Comparison of ENCODE assay signal across 21 cellular contexts in the genomic region with DNA sequence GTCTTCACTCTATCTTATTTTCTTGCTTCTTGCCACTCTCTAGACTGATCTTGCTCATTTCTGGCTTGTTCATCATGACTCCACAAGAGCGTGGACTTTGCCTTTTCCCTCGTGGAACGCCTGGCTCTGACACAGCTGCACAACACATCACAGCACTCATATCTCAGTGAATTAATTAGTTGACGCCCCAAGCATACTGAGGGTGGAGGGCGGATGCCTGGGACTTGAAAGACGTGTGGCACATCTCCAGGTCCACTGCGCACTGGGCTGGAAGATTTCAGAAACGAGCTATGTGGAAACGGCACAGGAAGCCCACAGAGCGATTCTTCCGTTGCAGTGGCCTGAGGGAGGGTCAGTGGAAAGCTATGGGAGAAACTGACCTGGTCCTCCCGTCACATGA.
"Had no signal": no experiment of that assay in that cellular context is flagged by ENCODE, and none has a peak within 500 bp of the region (broad histone marks: within the 10 kb centered on the region; RNA-seq: fewer than 3 reads in every experiment).

No MANE protein-coding gene starts in this region.

- DNase-seq: activated B cell treated with CpG ODN at 0.5 μM for 24 hours; activated CD4-positive, alpha-beta T cell treated with anti-CD3 and anti-CD28 coated beads for 36 hours; activated CD4-positive, alpha-beta T cell treated with anti-CD3 and anti-CD28 coated beads, Interleukin-2, amount 50 U/mL, for 4 hours; activated CD8-positive, alpha-beta memory T cell treated with anti-CD3 and anti-CD28 coated beads, Interleukin-2, amount 50 U/mL, for 48 hours; activated naive CD4-positive, alpha-beta T cell; activated naive CD8-positive, alpha-beta T cell treated with anti-CD3 and anti-CD28 coated beads, Interleukin-2, amount 10 ng/mL, durations not matched to agents 7 days and 5 days; activated T-cell treated with anti-CD3 and anti-CD28 coated beads, Interleukin-2, amount 50 U/mL, for 4 hours; amniotic stem cell; colonic mucosa; dorsolateral prefrontal cortex; gastrocnemius medialis; lower lobe of right lung; mesendoderm; natural killer cell; nucleus accumbens; spleen; stimulated activated CD4-positive, alpha-beta T cell treated with anti-CD3 and anti-CD28 coated beads, Interleukin-4, amount 100 ng/mL, for 1 hour; stimulated activated naive CD4-positive, alpha-beta T cell treated with Interleukin-2 at 50 U/mL for 16 hours; thyroid gland had no signal

- ATAC-seq: activated CD4-positive, alpha-beta T cell treated with anti-CD3 and anti-CD28 coated beads for 36 hours; activated T-cell treated with anti-CD3 and anti-CD28 coated beads, Interleukin-2, amount 50 U/mL, for 4 hours; gastrocnemius medialis; lower lobe of right lung; natural killer cell had no signal

- H3K9me3 ChIP-seq: breast epithelium, colonic mucosa, esophagus muscularis mucosa, gastrocnemius medialis, lower lobe of right lung, thyroid gland had no signal

- H3K4me1 ChIP-seq: breast epithelium, colonic mucosa, esophagus muscularis mucosa, gastrocnemius medialis, lower lobe of right lung had no signal

- H3K27me3 ChIP-seq: breast epithelium, colonic mucosa, dorsolateral prefrontal cortex, esophagus muscularis mucosa, gastrocnemius medialis, thyroid gland had no signal

- H3K4me3 ChIP-seq: breast epithelium, colonic mucosa, dorsolateral prefrontal cortex, esophagus muscularis mucosa, gastrocnemius medialis, lower lobe of right lung, spleen, thyroid gland had no signal

- H3K36me3 ChIP-seq: breast epithelium, colonic mucosa, esophagus muscularis mucosa, gastrocnemius medialis, lower lobe of right lung, spleen, thyroid gland had no signal

- H3K27ac ChIP-seq: breast epithelium, colonic mucosa, dorsolateral prefrontal cortex, esophagus muscularis mucosa, gastrocnemius medialis, lower lobe of right lung, spleen, thyroid gland had no signal
